Comparison of ENCODE assay signal across 8 cellular contexts in the genomic region with DNA sequence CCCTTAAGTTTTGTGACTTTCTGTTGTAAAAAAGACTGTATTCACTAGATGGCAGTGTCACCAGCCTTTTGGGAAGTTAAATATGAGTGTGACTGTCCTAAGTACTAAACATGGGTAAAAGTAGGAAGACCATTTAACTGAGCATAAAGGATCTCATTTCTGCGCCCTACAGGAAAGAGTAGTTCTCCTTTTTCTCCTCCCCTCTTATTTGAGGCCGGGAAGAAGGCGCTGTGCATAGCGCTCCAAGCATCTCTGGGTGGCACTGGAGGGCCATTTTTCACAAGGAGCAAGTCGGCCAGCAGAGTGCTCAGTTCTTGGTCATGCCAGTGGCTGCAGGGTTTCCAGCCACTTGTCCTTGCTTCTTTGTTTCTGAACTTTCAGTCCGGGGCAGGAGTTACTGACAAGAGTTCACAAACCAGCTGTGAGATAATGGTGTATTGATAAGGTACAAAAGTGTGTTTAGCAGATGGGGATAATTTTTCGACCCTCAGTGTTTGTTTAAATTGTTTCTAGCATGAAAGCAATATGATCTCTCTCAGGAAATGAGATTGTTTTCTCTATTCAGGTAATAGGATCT.
DNase-seq lines count a peak whose midpoint lies in the region; ATAC-seq, FAIRE-seq and TF ChIP-seq lines count a peak whose summit lies in the region.

No MANE protein-coding gene starts in this region.

- ATAC-seq in GM21381 (IDR thresholded peaks at IDR 0.05; ENCODE audit: unreplicated experiment), result peak; percentile 94
- peak; percentile 92 to 95 for ATAC-seq in right cardiac atrium

- DNase-seq in EH (ENCODE audit: low read depth) (peak; percentile 91), HT-29 (ENCODE audit: low spot score) (peak; percentile 46), RCC 7860 (ENCODE audit: low spot score) (peak; percentile 59), astrocyte of the hippocampus (ENCODE audit: low read depth, low spot score) (peak; percentile 93), right cardiac atrium (peak; percentile 75 to 89 (median 83)), prostate gland (ENCODE audit: low spot score) (peak; percentile 83), COR-L47 (lab: John Stamatoyannopoulos, UW) (no peak)

- H3K9me3 ChIP-seq in right cardiac atrium (ENCODE audit: control insufficient read depth, low read length), result no peaks in the 10 kb centered on the region
- H3K9me3 ChIP-seq in prostate gland, result no peaks in the 10 kb centered on the region

- peak; percentile 73 for FAIRE-seq in RCC 7860 (lab: Jason Lieb, UNC)

- no peaks in the 10 kb centered on the region for H3K36me3 ChIP-seq in prostate gland

- no peaks in the 10 kb centered on the region for H3K27me3 ChIP-seq in right cardiac atrium (ENCODE audit: control insufficient read depth, insufficient read depth)
- no peaks in the 10 kb centered on the region for H3K27me3 ChIP-seq in prostate gland (replicated peaks; ENCODE audit: insufficient read depth)

- no peaks in the 10 kb centered on the region for H3K4me1 ChIP-seq in right cardiac atrium (ENCODE audit: control insufficient read depth, insufficient read depth, low read length)
- H3K4me1 ChIP-seq in prostate gland (replicated peaks), result peaks cover 5% of the 10 kb centered on the region

- intact Hi-C loops in right cardiac atrium (cut with DNase I), result loop anchor here (5.0 kb wide), 2 partner anchors 143 to 148 kb away; no protein-coding TSS in a partner anchor
- intact Hi-C loops in prostate gland (cut with DNase I), result loop anchor here (2.0 to 5.0 kb wide), 3 partner anchors 149 to 227 kb away; no protein-coding TSS in a partner anchor

- peak; percentile 53 to 93 (median 86) for TF ChIP-seq CTCF in prostate gland (IDR thresholded peaks at IDR 0.05)

- 5% methylated on average over 7 of the region's 7 CpGs for WGBS in right cardiac atrium
- WGBS in prostate gland, result 9% methylated on average over 7 of the region's 7 CpGs

- peak overlapping the region; percentile 20 for H3K27ac ChIP-seq in right cardiac atrium (ENCODE audit: low read length)
- peak overlapping the region; percentile 49 to 55 for H3K27ac ChIP-seq in prostate gland

- no peak for TF ChIP-seq POLR2A in prostate gland (IDR thresholded peaks at IDR 0.05)

- H3K4me3 ChIP-seq in right cardiac atrium (ENCODE audit: low read length) (no peak overlapping the region), prostate gland (no peak overlapping the region)
